In the genomic region with DNA sequence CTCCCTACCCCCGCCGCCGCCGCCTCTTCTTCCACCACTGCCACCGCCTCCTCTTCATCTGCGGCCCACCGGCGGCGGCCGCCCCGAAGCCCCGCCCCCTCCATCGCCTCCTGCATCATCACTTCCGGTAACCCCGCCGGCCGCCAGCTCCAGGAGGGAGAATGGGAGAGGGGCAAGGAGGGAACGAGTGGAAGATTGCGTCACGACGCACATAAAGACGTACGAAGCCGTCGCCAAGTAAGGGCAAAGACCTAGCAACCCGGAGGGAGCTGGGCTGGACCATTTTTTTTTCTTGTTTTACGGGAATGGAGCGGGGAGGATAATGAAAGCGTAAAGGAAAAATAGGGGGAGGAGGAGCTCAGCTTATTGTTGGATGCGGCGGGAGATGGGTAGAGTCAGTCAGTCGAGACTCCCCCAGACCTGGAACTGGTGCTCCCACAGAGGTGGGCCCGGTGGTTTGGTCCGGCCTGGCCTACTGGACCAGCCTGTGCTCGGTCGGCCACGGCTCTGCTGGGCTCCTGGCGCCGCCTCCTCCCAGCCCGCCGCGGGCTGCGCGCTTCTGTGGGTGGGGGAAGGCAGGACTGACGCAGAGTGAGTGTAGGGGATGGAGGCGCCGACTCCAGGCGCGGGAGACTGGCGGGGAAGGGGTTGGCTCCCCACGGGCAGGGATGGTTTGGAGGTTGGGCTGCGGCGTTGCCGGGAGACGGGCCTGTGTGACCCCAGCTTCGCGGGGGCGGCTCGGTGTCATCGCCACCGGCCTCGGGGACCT, we compare ENCODE assay signal across 8 cellular contexts. TPM values are rescaled to one million over a fixed set of nuclear protein-coding genes. Genes with fewer than 3 reads are reported as not detected.
A peak's percentile ranks its signal among the peaks of the same experiment; 100 is the strongest.
DNase-seq lines count a peak whose midpoint lies in the region; ATAC-seq and TF ChIP-seq lines count a peak whose summit lies in the region.

A gene with protein sequence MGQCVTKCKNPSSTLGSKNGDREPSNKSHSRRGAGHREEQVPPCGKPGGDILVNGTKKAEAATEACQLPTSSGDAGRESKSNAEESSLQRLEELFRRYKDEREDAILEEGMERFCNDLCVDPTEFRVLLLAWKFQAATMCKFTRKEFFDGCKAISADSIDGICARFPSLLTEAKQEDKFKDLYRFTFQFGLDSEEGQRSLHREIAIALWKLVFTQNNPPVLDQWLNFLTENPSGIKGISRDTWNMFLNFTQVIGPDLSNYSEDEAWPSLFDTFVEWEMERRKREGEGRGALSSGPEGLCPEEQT (minus strand): TSS at position 60 of the 769 bp plus-strand sequence. CDS start 37,820 bp downstream, outside the sequence.
A gene with protein sequence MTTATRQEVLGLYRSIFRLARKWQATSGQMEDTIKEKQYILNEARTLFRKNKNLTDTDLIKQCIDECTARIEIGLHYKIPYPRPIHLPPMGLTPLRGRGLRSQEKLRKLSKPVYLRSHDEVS (plus strand): TSS at position 473 of the 769 bp plus-strand sequence. CDS start 14,785 bp downstream, outside the sequence.

- H3K4me1 Mint-ChIP-seq in activated B cell treated with CpG ODN at 0.5 μM for 24 hours: peaks cover 61% of the 10 kb centered on the region

- in situ Hi-C loops in ACHN (cut with HindIII; ENCODE audit: low pct_ligation_motif_present, low pct_unique_long_range_greater_than_20kb, low sequenced_read_pairs): no loop called here

- peak within 1 kb of the TSS; percentile 95 for H3K27ac Mint-ChIP-seq in activated B cell treated with CpG ODN at 0.5 μM for 24 hours

- no peaks in the 10 kb centered on the region for H3K9me3 Mint-ChIP-seq in activated B cell treated with CpG ODN at 0.5 μM for 24 hours

- peak within 1 kb of the TSS; percentile 70 to 94 (median 90) for H3K4me3 ChIP-seq in spleen

- no peak for TF ChIP-seq CTCF in activated B cell treated with CpG ODN at 0.5 μM for 24 hours (IDR thresholded peaks at IDR 0.05)
- no peak for TF ChIP-seq CTCF in spleen (IDR thresholded peaks at IDR 0.05 in 8 of 11, conservative IDR thresholded peaks at IDR 0.05 in 3 of 11)

- WGBS in spleen, 5 donors: 0 to 1% (median 1%) methylated on average over 58 to 62 of the region's 62 CpGs

- H3K9me3 ChIP-seq in spleen: no peaks in the 10 kb centered on the region

- H3K27ac ChIP-seq in caudate nucleus (ENCODE audit: low read depth, low read length) (peak within 1 kb of the TSS; percentile 98), spleen (peak within 1 kb of the TSS; percentile 86 to 99 (median 97))

- H3K27me3 ChIP-seq in spleen (replicated peaks in 1 of 7): no peaks in the 10 kb centered on the region

- no peaks in the 10 kb centered on the region for H3K27me3 Mint-ChIP-seq in activated B cell treated with CpG ODN at 0.5 μM for 24 hours

- H3K4me1 ChIP-seq in spleen: peaks cover 36 to 84% (median 63%) of the 10 kb centered on the region in 6 donors

- peak within 1 kb of the TSS; percentile 91 for H3K4me3 Mint-ChIP-seq in activated B cell treated with CpG ODN at 0.5 μM for 24 hours

- H3K36me3 ChIP-seq in spleen: peaks cover 0 to 29% (median 4%) of the 10 kb centered on the region in 6 donors

- H3K36me3 Mint-ChIP-seq in activated B cell treated with CpG ODN at 0.5 μM for 24 hours (ENCODE audit: low read depth): peaks cover 18% of the 10 kb centered on the region

- POLR2A ChIA-PET in activated B cell treated with CpG ODN at 0.5 μM for 24 hours (lab: Charles Lee): interaction anchor here (0.6 to 2.4 kb wide), 6 partner anchors 11 to 1291 kb away, joined by 3 to 21 read pairs (median 4); no protein-coding TSS in a partner anchor

- ATAC-seq in GM18907 (IDR thresholded peaks at IDR 0.05; ENCODE audit: unreplicated experiment): peak; percentile 73
- ATAC-seq in HG03159 (IDR thresholded peaks at IDR 0.05; ENCODE audit: unreplicated experiment): peak; percentile 68
- ATAC-seq in activated B cell treated with CpG ODN at 0.5 μM for 24 hours (ENCODE audit: low read depth): peak; percentile 76

- intact Hi-C loops in activated B cell treated with CpG ODN at 0.5 μM for 24 hours (cut with micrococcal nuclease): loop anchor here (1.0 to 10.0 kb wide), 7 partner anchors 26 to 1290 kb away; a partner anchor contains a TSS
- intact Hi-C loops in spleen (cut with DNase I; ENCODE audit: low total_unique reads): no loop called here

- TF ChIP-seq POLR2A in spleen (IDR thresholded peaks at IDR 0.05): peak in 2 of 3 donors; percentile 44 to 67

- DNase-seq in ACHN: peak; percentile 99
- DNase-seq in NCI-H345 (lab: John Stamatoyannopoulos, UW): peak; percentile 95
- DNase-seq in activated B cell treated with CpG ODN at 0.5 μM for 24 hours: peak; percentile 75
- DNase-seq in caudate nucleus (lab: John Stamatoyannopoulos, UW): peak; percentile 64 to 99 (median 94)
- DNase-seq in inferior parietal cortex (ENCODE audit: extremely low spot score): peak; percentile 96
- DNase-seq in spleen: peak; percentile 97

- CTCF ChIA-PET in activated B cell treated with CpG ODN at 0.5 μM for 24 hours (lab: Charles Lee): interaction anchor here (1.0 kb wide), 1 partner anchor 25 kb away, joined by 3 read pairs; no protein-coding TSS in a partner anchor

RNA-seq across cellular contexts. Expression of the first gene that starts in this region (rescaled TPM):
- total RNA-seq in activated B cell treated with CpG ODN at 0.5 μM for 24 hours (4.1 and 4.7 TPM in 2 replicates), spleen (10 to 100 TPM in 4 of 7 donors, 1 to 10 TPM in 3; 6.8 to 13.7 (median 10.1) TPM)
- polyA plus RNA-seq in spleen: 1 to 10 TPM; 1.0 to 3.0 (median 1.3) TPM

RNA-seq across cellular contexts. Expression of the second gene that starts in this region (rescaled TPM):
- total RNA-seq in activated B cell treated with CpG ODN at 0.5 μM for 24 hours (20.7 and 22.4 TPM in 2 replicates), spleen (10 to 100 TPM; 15.3 to 25.4 (median 22.8) TPM)
- polyA plus RNA-seq in spleen: 10 to 100 TPM; 35.8 to 47.2 (median 39.4) TPM

Comparison
In these comparisons a context has a peak if more than half of its experiments do, and no peak if none do; other contexts are left out.
1. Peak in every context shown above with its lines: DNase-seq, ATAC-seq, H3K4me3 ChIP-seq and H3K27ac ChIP-seq.